Comparison of ENCODE assay signal across 3 cellular contexts in the genomic region with DNA sequence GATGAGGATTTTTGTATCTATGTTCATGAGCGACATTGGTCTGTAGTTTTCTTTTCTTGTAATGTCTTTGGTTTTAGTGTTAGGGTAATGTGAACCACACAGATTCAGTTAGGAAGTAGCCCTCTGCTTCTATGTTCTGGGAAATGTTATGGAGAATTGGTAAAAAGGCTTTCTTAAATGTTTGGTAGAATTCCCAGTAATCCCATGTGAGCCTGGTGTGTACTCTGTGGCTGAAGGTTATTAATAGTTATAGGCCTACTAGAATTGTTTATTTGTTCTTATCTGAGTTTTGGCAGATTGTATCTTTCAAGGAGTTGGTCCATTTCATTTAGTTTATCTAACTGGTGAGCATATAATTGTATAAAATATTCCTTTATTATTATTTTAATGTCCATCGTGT.
"Had no signal": no experiment of that assay in that cellular context is flagged by ENCODE, and none has a peak within 500 bp of the region (broad histone marks: within the 10 kb centered on the region; RNA-seq: fewer than 3 reads in every experiment).

No MANE protein-coding gene starts in this region.

- DNase-seq: GDM1, GF-D8 had no signal

- H3K4me3 ChIP-seq: GM12878 had no signal

- ATAC-seq: GM12878 had no signal
